9 cellular contexts compared by ENCODE assay signal in genomic region chr12:22627351-22627750, GRCh38. TPM values are rescaled to one million over a fixed set of nuclear protein-coding genes. Genes with fewer than 3 reads are reported as not detected.
DNase-seq lines count a peak whose midpoint lies in the region; ATAC-seq and TF ChIP-seq lines count a peak whose summit lies in the region.
"Had no signal": no experiment of that assay in that cellular context is flagged by ENCODE, and none has a peak within 500 bp of the region (broad histone marks: within the 10 kb centered on the region; RNA-seq: fewer than 3 reads in every experiment).

No MANE protein-coding gene starts in this region.

- TF ChIP-seq CTCF in AG09309 (IDR thresholded peaks at IDR 0.05; ENCODE audit: control insufficient read depth, insufficient read depth, low read depth, low read length, missing control alignments) (no peak), breast epithelium (IDR thresholded peaks at IDR 0.05) (no peak)

- H3K4me1 ChIP-seq in HUES64 (ENCODE audit: insufficient read depth, low read length): peaks cover 32% of the 10 kb centered on the region
- no peaks in the 10 kb centered on the region for H3K4me1 ChIP-seq in breast epithelium
- peaks cover 8 to 17% of the 10 kb centered on the region in 2 donors for H3K4me1 ChIP-seq in mucosa of rectum (ENCODE audit: control insufficient read depth in 2 of 2, insufficient read depth in 2 of 2, low read length in 2 of 2)

- WGBS in HUES64: no CpG with 5 or more reads among the region's 3 CpGs

- peak overlapping the region; percentile 48; the same call in 1 of the 2 replicates for H3K9ac ChIP-seq in HUES64 (ENCODE audit: low read depth, low read length)
- peak overlapping the region; percentile 26 to 92 for H3K9ac ChIP-seq in mucosa of rectum (ENCODE audit: low read depth in 1 of 2, low read length in 2 of 2)

- H3K9me3 ChIP-seq in HUES64 (ENCODE audit: insufficient read depth, low read depth, low read length) (no peaks in the 10 kb centered on the region), breast epithelium (no peaks in the 10 kb centered on the region), mucosa of rectum (ENCODE audit: control insufficient read depth in 2 of 2, low read length in 2 of 2) (no peaks in the 10 kb centered on the region)

- no peak for TF ChIP-seq POLR2A in breast epithelium (IDR thresholded peaks at IDR 0.05)

- H3K36me3 ChIP-seq in HUES64 (ENCODE audit: insufficient read depth, low read length) (peaks cover 5% of the 10 kb centered on the region; the same call in 1 of the 2 replicates), breast epithelium (no peaks in the 10 kb centered on the region), mucosa of rectum (ENCODE audit: control insufficient read depth in 2 of 2, insufficient read depth in 2 of 2, low read length in 2 of 2) (no peaks in the 10 kb centered on the region)

- H3K4me3 ChIP-seq in AG09309 (ENCODE audit: control insufficient read depth, low read depth, low read length) (peak overlapping the region; percentile 16), HUES64 (ENCODE audit: low read length) (peak overlapping the region; percentile 84), breast epithelium (peak overlapping the region; percentile 87 to 97 (median 89)), mucosa of rectum (ENCODE audit: low read length in 2 of 2) (peak overlapping the region; percentile 38 to 96)

- intact Hi-C loops in breast epithelium (cut with DNase I; ENCODE audit: low total_unique reads): no loop called here

- H3K27ac ChIP-seq in HUES64 (ENCODE audit: low read depth, low read length): 0 out of 2 replicates have a peak overlapping the region, but pooled peaks have one; percentile 16
- H3K27ac ChIP-seq in breast epithelium: peak overlapping the region; percentile 49 to 100
- no peak overlapping the region for H3K27ac ChIP-seq in mucosa of rectum (ENCODE audit: low read depth in 2 of 2, low read length in 2 of 2)

- ATAC-seq in GM19324 (IDR thresholded peaks at IDR 0.05; ENCODE audit: low FRiP score, unreplicated experiment): no peak

- DNase-seq in AG09309 (ENCODE audit: low read depth) (no peak), breast epithelium (ENCODE audit: low spot score in 2 of 2) (no peak), D341Med (ENCODE audit: low spot score) (no peak), mesenteric fat pad (ENCODE audit: low spot score) (no peak)
- DNase-seq in effector CD8-positive, alpha-beta T cell (lab: John Stamatoyannopoulos, UW): no peak
- DNase-seq: activated CD8-positive, alpha-beta memory T cell treated with anti-CD3 and anti-CD28 coated beads, Interleukin-2, amount 50 U/mL, for 48 hours had no signal

- H3K27me3 ChIP-seq in HUES64 (ENCODE audit: insufficient read depth, low read length) (no peaks in the 10 kb centered on the region), breast epithelium (no peaks in the 10 kb centered on the region), mucosa of rectum (ENCODE audit: control insufficient read depth in 2 of 2, insufficient read depth in 2 of 2, low read length in 2 of 2) (no peaks in the 10 kb centered on the region)

RNA-seq across cellular contexts. Expression of gene ETNK1, which starts 2.4 kb away (rescaled TPM):
- polyA plus RNA-seq in HUES64 (2013, experiment 1 of 2): 32.1 TPM
- polyA plus RNA-seq in HUES64 (2013, experiment 2 of 2): 23.1 TPM
- 10 to 100 TPM; 26.2 to 67.0 (median 44.6) TPM for total RNA-seq in breast epithelium
- 52.6 TPM for total RNA-seq in mesenteric fat pad

Comparison
In these comparisons a context has a peak if more than half of its experiments do, and no peak if none do; other contexts are left out.
1. H3K4me3 ChIP-seq: peak in every context shown above with its lines; median percentile 89 in breast epithelium; 84 in HUES64; 67 in mucosa of rectum; 16 in AG09309.
2. H3K27ac ChIP-seq: peak in HUES64 (single experiment) and breast epithelium (2 of 2); none in mucosa of rectum (0 of 2).